Comparison of ENCODE assay signal across 2 cellular contexts in genomic region chr17:60387666-60388065, GRCh38.
TF ChIP-seq lines count a peak whose summit lies in the region.

No MANE protein-coding gene starts in this region.

TF ChIP-seq in H1, 55 proteins besides CTCF, POLR2A, EP300 and RAD21:
- TF ChIP-seq POLR2AphosphoS5 (IDR thresholded peaks at IDR 0.05; ENCODE audit: low read depth, low read length) (no peak), RXRA (IDR thresholded peaks at IDR 0.05; ENCODE audit: insufficient read depth, low read depth, low read length) (no peak), TAF1 (IDR thresholded peaks at IDR 0.05; ENCODE audit: low read depth, low read length) (no peak), HDAC2 (IDR thresholded peaks at IDR 0.05; ENCODE audit: borderline replicate concordance in 1 of 2, low read depth in 2 of 2, low read length in 2 of 2) (no peak), SIRT6 (IDR thresholded peaks at IDR 0.05; ENCODE audit: low read length) (no peak), KDM4A (IDR thresholded peaks at IDR 0.05; ENCODE audit: low read depth, low read length, severe bottlenecking) (no peak), CTBP2 (IDR thresholded peaks at IDR 0.05; ENCODE audit: borderline replicate concordance, insufficient read depth, insufficient read length, low read length) (no peak), BRCA1 (IDR thresholded peaks at IDR 0.05; ENCODE audit: low read depth, low read length) (no peak), CHD1 (IDR thresholded peaks at IDR 0.05; ENCODE audit: low read depth, low read length) (no peak), CREB1 (IDR thresholded peaks at IDR 0.05) (no peak)

TF ChIP-seq in neural cell, 6 proteins besides CTCF, POLR2A, EP300 and RAD21:
- TF ChIP-seq SMC3 (conservative IDR thresholded peaks at IDR 0.05; ENCODE audit: poor library complexity) (no peak), TAF1 (IDR thresholded peaks at IDR 0.05; ENCODE audit: low read depth) (no peak), REST (IDR thresholded peaks at IDR 0.05; ENCODE audit: borderline replicate concordance) (no peak), EZH2 (IDR thresholded peaks at IDR 0.05; ENCODE audit: borderline replicate concordance, insufficient read depth, low read length, poor library complexity, severe bottlenecking) (no peak), POLR2AphosphoS5 (IDR thresholded peaks at IDR 0.05) (no peak), MXI1 (conservative IDR thresholded peaks at IDR 0.05; ENCODE audit: poor library complexity, severe bottlenecking) (no peak)
